ENCODE assay signal across 29 cellular contexts in the genomic region with DNA sequence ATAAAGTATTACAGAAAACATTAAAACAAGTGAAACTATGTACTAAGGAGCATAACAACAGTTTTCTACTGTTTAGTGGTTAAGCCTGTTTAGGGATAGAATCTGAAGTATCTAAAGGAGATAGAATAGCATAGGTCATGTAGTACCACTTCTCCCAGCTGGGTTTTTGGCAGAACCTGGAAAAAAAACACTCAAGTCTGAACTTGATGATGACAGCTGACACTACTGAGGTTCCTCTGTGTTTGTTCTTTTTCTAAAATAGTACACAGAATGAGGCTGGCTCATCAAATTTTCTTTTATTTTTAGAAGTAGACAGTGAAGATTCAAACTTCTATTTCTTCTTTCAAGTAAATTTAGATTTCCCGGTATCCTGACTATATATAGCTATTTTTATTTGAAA.
"Had no signal": no experiment of that assay in that cellular context is flagged by ENCODE, and none has a peak within 500 bp of the region (broad histone marks: within the 10 kb centered on the region; RNA-seq: fewer than 3 reads in every experiment).

No MANE protein-coding gene starts in this region.

- H3K4me3 ChIP-seq: body of pancreas, breast epithelium, MG63, SJSA1 had no signal

- H3K27ac ChIP-seq: body of pancreas, breast epithelium, SJSA1 had no signal

- H3K9me3 Mint-ChIP-seq: activated CD4-positive, alpha-beta T cell treated with anti-CD3 and anti-CD28 coated beads, Interleukin-2, amount 10 ng/mL, durations not matched to agents 24 days and 14 days; activated naive CD4-positive, alpha-beta T cell treated with anti-CD3 and anti-CD28 coated beads, Interleukin-2, amount 50 U/mL, for 24 hours; activated naive CD8-positive, alpha-beta T cell treated with anti-CD3 and anti-CD28 coated beads, Interleukin-2, amount 10 ng/mL, durations not matched to agents 7 days and 5 days; activated T-helper 2 cell treated with anti-CD3 and anti-CD28 coated beads, Interferon-gamma antibody, Interleukin-2, Interleukin-4, amounts not matched to agents 10 μg/mL and 5 μg/mL and 100 μg/mL, durations not matched to agents 14 hours and 24 hours and 36 hours; T-helper 1 cell treated with Interleukin-12 subunit alpha and Interleukin-12 subunit beta and Interleukin-4 antibody, amounts not matched to agents 30 μg/mL and 1 μg/mL, for 36 hours; T-helper 2 cell treated with Interferon-gamma antibody and Interleukin-4, amounts not matched to agents 5 μg/mL and 100 μg/mL, for 36 hours had no signal

- H3K4me3 Mint-ChIP-seq: activated CD4-positive, alpha-beta T cell treated with anti-CD3 and anti-CD28 coated beads, Interleukin-2, amount 10 ng/mL, durations not matched to agents 24 days and 14 days; activated CD8-positive, alpha-beta T cell treated with anti-CD3 and anti-CD28 coated beads, Interleukin-2, amount 10 ng/mL, durations not matched to agents 7 days and 5 days; activated naive CD4-positive, alpha-beta T cell treated with anti-CD3 and anti-CD28 coated beads, Interleukin-2, amount 50 U/mL, for 24 hours; activated naive CD8-positive, alpha-beta T cell treated with anti-CD3 and anti-CD28 coated beads, Interleukin-2, amount 10 ng/mL, durations not matched to agents 7 days and 5 days; activated T-cell treated with anti-CD3 and anti-CD28 coated beads, Interleukin-2, amount 50 U/mL, for 24 hours; T-helper 1 cell treated with Interleukin-12 subunit alpha and Interleukin-12 subunit beta and Interleukin-4 antibody, amounts not matched to agents 30 μg/mL and 1 μg/mL, for 36 hours; T-helper 2 cell treated with Interferon-gamma antibody and Interleukin-4, amounts not matched to agents 5 μg/mL and 100 μg/mL, for 36 hours had no signal

- H3K27me3 ChIP-seq: body of pancreas, breast epithelium, MG63, SJSA1 had no signal

- H3K27ac Mint-ChIP-seq: activated CD4-positive, alpha-beta T cell treated with anti-CD3 and anti-CD28 coated beads, Interleukin-2, amount 10 ng/mL, durations not matched to agents 24 days and 14 days; activated CD8-positive, alpha-beta T cell treated with anti-CD3 and anti-CD28 coated beads, Interleukin-2, amount 10 ng/mL, durations not matched to agents 7 days and 5 days; activated naive CD4-positive, alpha-beta T cell treated with anti-CD3 and anti-CD28 coated beads, Interleukin-2, amount 50 U/mL, for 24 hours; activated naive CD8-positive, alpha-beta T cell treated with anti-CD3 and anti-CD28 coated beads, Interleukin-2, amount 10 ng/mL, durations not matched to agents 7 days and 5 days; activated T-cell treated with anti-CD3 and anti-CD28 coated beads, Interleukin-2, amount 50 U/mL, for 24 hours; activated T-helper 2 cell treated with anti-CD3 and anti-CD28 coated beads, Interferon-gamma antibody, Interleukin-2, Interleukin-4, amounts not matched to agents 10 μg/mL and 5 μg/mL and 100 μg/mL, durations not matched to agents 14 hours and 24 hours and 36 hours; T-helper 1 cell treated with Interleukin-12 subunit alpha and Interleukin-12 subunit beta and Interleukin-4 antibody, amounts not matched to agents 30 μg/mL and 1 μg/mL, for 36 hours; T-helper 2 cell treated with Interferon-gamma antibody and Interleukin-4, amounts not matched to agents 5 μg/mL and 100 μg/mL, for 36 hours had no signal

- H3K36me3 ChIP-seq: breast epithelium, MG63, SJSA1 had no signal

- ATAC-seq: activated CD8-positive, alpha-beta T cell treated with anti-CD3 and anti-CD28 coated beads, Interleukin-2, amount 10 ng/mL, durations not matched to agents 7 days and 5 days; body of pancreas; Panc1 had no signal

- H3K27me3 Mint-ChIP-seq: activated CD4-positive, alpha-beta T cell treated with anti-CD3 and anti-CD28 coated beads, Interleukin-2, amount 10 ng/mL, durations not matched to agents 24 days and 14 days; activated T-cell treated with anti-CD3 and anti-CD28 coated beads, Interleukin-2, amount 50 U/mL, for 24 hours had no signal

- H3K4me1 Mint-ChIP-seq: activated CD4-positive, alpha-beta T cell treated with anti-CD3 and anti-CD28 coated beads, Interleukin-2, amount 10 ng/mL, durations not matched to agents 24 days and 14 days; activated naive CD4-positive, alpha-beta T cell treated with anti-CD3 and anti-CD28 coated beads, Interleukin-2, amount 50 U/mL, for 24 hours; activated naive CD8-positive, alpha-beta T cell treated with anti-CD3 and anti-CD28 coated beads, Interleukin-2, amount 10 ng/mL, durations not matched to agents 7 days and 5 days had no signal

- H3K4me1 ChIP-seq: body of pancreas, breast epithelium, SJSA1 had no signal

- DNase-seq: activated CD4-positive, alpha-beta T cell treated with anti-CD3 and anti-CD28 coated beads, Interleukin-2, amount 10 ng/mL, durations not matched to agents 24 days and 14 days; activated CD4-positive, alpha-beta T cell treated with anti-CD3 and anti-CD28 coated beads, Interleukin-2, amount 50 U/mL, for 4 hours; activated CD8-positive, alpha-beta T cell treated with anti-CD3 and anti-CD28 coated beads, Interleukin-2, amount 10 ng/mL, durations not matched to agents 7 days and 5 days; activated gamma-delta T cell; activated naive CD4-positive, alpha-beta T cell treated with Interleukin-2 at 50 U/mL for 16 hours; activated naive CD8-positive, alpha-beta T cell treated with anti-CD3 and anti-CD28 coated beads, Interleukin-2, amount 10 ng/mL, durations not matched to agents 7 days and 5 days; activated T-cell treated with anti-CD3 and anti-CD28 coated beads, Interleukin-2, amount 50 U/mL, for 24 hours; body of pancreas; Kasumi-1; KG1; MG63; MV-4-11; NCI-H1105; NCI-H1417 treated with DMSO at 0.1 percent for 48 hours; NCI-H187; NCI-H2081 treated with DMSO at 0.1 percent for 48 hours; NCI-H2171; NCI-H510A; NCI-H526; NCI-H748 treated with DMSO at 0.1 percent for 48 hours; SHP77 treated with DMSO at 0.1 percent for 48 hours; SK-N-SH had no signal

- H3K9me3 ChIP-seq: body of pancreas, breast epithelium, MG63, SJSA1, SK-N-SH had no signal

- H3K36me3 Mint-ChIP-seq: activated naive CD4-positive, alpha-beta T cell treated with anti-CD3 and anti-CD28 coated beads, Interleukin-2, amount 50 U/mL, for 24 hours; activated naive CD8-positive, alpha-beta T cell treated with anti-CD3 and anti-CD28 coated beads, Interleukin-2, amount 10 ng/mL, durations not matched to agents 7 days and 5 days had no signal
